Comparison of ENCODE assay signal across 1 cellular context in genomic region chr16:57462209-57462977, GRCh38.
TF ChIP-seq lines count a peak whose summit lies in the region.

Gene POLR2C (plus strand): TSS chr16:57462679. CDS start chr16:57462725, 46 bp downstream.

TF ChIP-seq in HepG2, 621 proteins besides CTCF, POLR2A, EP300 and RAD21 (continued from another document and continues in another):
- TF ChIP-seq ZNF318 (CRISPR knock-in tag; IDR thresholded peaks at IDR 0.05), result no peak; the same call in 1 of the 2 replicates
- no peak; the same call in 1 of the 2 replicates for TF ChIP-seq KLF15 (CRISPR knock-in tag; IDR thresholded peaks at IDR 0.05; ENCODE audit: borderline replicate concordance)
- TF ChIP-seq RBAK (CRISPR knock-in tag; IDR thresholded peaks at IDR 0.05), result 0 out of 2 replicates have a peak, but pooled peaks have one; percentile 69
- TF ChIP-seq TERF1 (CRISPR knock-in tag; IDR thresholded peaks at IDR 0.05), result no peak
- 0 out of 2 replicates have a peak, but pooled peaks have one; percentile 28 for TF ChIP-seq PCBP1 (IDR thresholded peaks at IDR 0.05; ENCODE audit: borderline replicate concordance, low read depth, low read length)
- TF ChIP-seq AHR (CRISPR knock-in tag; IDR thresholded peaks at IDR 0.05), result peak; percentile 82; the same call in 1 of the 2 replicates
- no peak for TF ChIP-seq ZNF33A (CRISPR knock-in tag; IDR thresholded peaks at IDR 0.05; ENCODE audit: borderline replicate concordance)
- TF ChIP-seq SRY (CRISPR knock-in tag; IDR thresholded peaks at IDR 0.05), result 0 out of 2 replicates have a peak, but pooled peaks have one; percentile 80
- 0 out of 2 replicates have a peak, but pooled peaks have one; percentile 42 for TF ChIP-seq ZNF747 (CRISPR knock-in tag; IDR thresholded peaks at IDR 0.05; ENCODE audit: borderline replicate concordance)
- TF ChIP-seq ETV5 (CRISPR knock-in tag; IDR thresholded peaks at IDR 0.05; ENCODE audit: borderline replicate concordance), result peak; percentile 97
- TF ChIP-seq IRF2 (CRISPR knock-in tag; IDR thresholded peaks at IDR 0.05), result peak; percentile 98
- TF ChIP-seq EHMT2 (IDR thresholded peaks at IDR 0.05; ENCODE audit: borderline replicate concordance, low read depth, low read length), result no peak
- TF ChIP-seq KLF13 (CRISPR knock-in tag; IDR thresholded peaks at IDR 0.05), result 0 out of 2 replicates have a peak, but pooled peaks have one; percentile 82
- TF ChIP-seq SMAD3 (CRISPR knock-in tag; IDR thresholded peaks at IDR 0.05), result peak; percentile 97
- TF ChIP-seq ZNF670 (CRISPR knock-in tag; IDR thresholded peaks at IDR 0.05; ENCODE audit: borderline replicate concordance), result peak; percentile 80; the same call in 1 of the 2 replicates
- no peak for TF ChIP-seq SMYD3 (CRISPR knock-in tag; IDR thresholded peaks at IDR 0.05)
- peak; percentile 85 for TF ChIP-seq ZBTB33 (CRISPR knock-in tag; IDR thresholded peaks at IDR 0.05)
- TF ChIP-seq PRMT3 (CRISPR knock-in tag; IDR thresholded peaks at IDR 0.05; ENCODE audit: borderline replicate concordance, low read depth), result no peak
- peak; percentile 99 for TF ChIP-seq ELF1 (CRISPR knock-in tag; IDR thresholded peaks at IDR 0.05)
- TF ChIP-seq ZNF570 (CRISPR knock-in tag; IDR thresholded peaks at IDR 0.05; ENCODE audit: borderline replicate concordance), result no peak
- 0 out of 2 replicates have a peak, but pooled peaks have one; percentile 69 for TF ChIP-seq ZSCAN29 (CRISPR knock-in tag; conservative IDR thresholded peaks at IDR 0.05)
- TF ChIP-seq PAX8 (CRISPR knock-in tag; IDR thresholded peaks at IDR 0.05; ENCODE audit: borderline replicate concordance), result 0 out of 2 replicates have a peak, but pooled peaks have one; percentile 56
- no peak for TF ChIP-seq ZNF678 (CRISPR knock-in tag; IDR thresholded peaks at IDR 0.05)
- peak; percentile 94; the same call in 1 of the 2 replicates for TF ChIP-seq ZNF614 (CRISPR knock-in tag; IDR thresholded peaks at IDR 0.05; ENCODE audit: borderline replicate concordance)
- TF ChIP-seq ZNF256 (CRISPR knock-in tag; conservative IDR thresholded peaks at IDR 0.05), result peak; percentile 87
- TF ChIP-seq ZBTB7A (CRISPR knock-in tag; IDR thresholded peaks at IDR 0.05), result 0 out of 2 replicates have a peak, but pooled peaks have one; percentile 50
- peak; percentile 65 for TF ChIP-seq CREM (IDR thresholded peaks at IDR 0.05)
- no peak for TF ChIP-seq CREM (CRISPR knock-in tag; IDR thresholded peaks at IDR 0.05)
- TF ChIP-seq FUBP1 (CRISPR knock-in tag; IDR thresholded peaks at IDR 0.05; ENCODE audit: borderline replicate concordance), result no peak
- peak; percentile 87 for TF ChIP-seq STAT6 (CRISPR knock-in tag; IDR thresholded peaks at IDR 0.05; ENCODE audit: borderline replicate concordance)
- TF ChIP-seq NKX3-1 (CRISPR knock-in tag; IDR thresholded peaks at IDR 0.05), result no peak; the same call in none of the 2 replicates
- peak; percentile 88; the same call in 1 of the 2 replicates for TF ChIP-seq ZNF839 (CRISPR knock-in tag; IDR thresholded peaks at IDR 0.05; ENCODE audit: borderline replicate concordance)
- no peak for TF ChIP-seq CSRNP2 (CRISPR knock-in tag; conservative IDR thresholded peaks at IDR 0.05; ENCODE audit: low read depth)
- peak; percentile 94 for TF ChIP-seq DZIP1 (CRISPR knock-in tag; IDR thresholded peaks at IDR 0.05)
- TF ChIP-seq IKZF1 (IDR thresholded peaks at IDR 0.05), result no peak
- no peak for TF ChIP-seq IKZF4 (CRISPR knock-in tag; IDR thresholded peaks at IDR 0.05; ENCODE audit: borderline replicate concordance, low read depth, not compliant biosample characterization)
